ENCODE assay signal across 7 cellular contexts in the genomic region with DNA sequence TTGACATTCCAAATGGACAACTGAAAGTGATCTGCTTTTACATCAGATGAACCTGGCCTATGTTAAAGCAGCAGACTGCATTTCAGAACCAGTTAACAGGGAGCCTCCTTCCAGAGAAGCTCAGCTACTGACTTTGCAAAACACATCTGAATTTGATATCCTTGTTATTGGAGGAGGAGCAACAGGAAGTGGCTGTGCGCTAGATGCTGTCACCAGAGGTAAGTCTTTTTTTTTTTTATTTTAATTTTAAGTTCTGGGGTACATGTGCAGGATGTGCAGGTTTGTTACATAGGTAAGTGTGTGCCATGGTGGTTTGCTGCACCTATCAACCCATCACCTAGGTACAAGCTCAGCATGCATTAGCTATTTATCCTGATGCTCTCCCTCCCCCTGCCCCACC. TPM values are rescaled to one million over a fixed set of nuclear protein-coding genes. Genes with fewer than 3 reads are reported as not detected.
DNase-seq lines count a peak whose midpoint lies in the region; ATAC-seq and TF ChIP-seq lines count a peak whose summit lies in the region.
"Not testable (repeated sequence)": the region's sequence is repeated elsewhere in the genome, so short reads cannot be mapped to it uniquely, and the experiment has no call there.

No MANE protein-coding gene starts in this region.

- not testable (repeated sequence) for H3K4me3 ChIP-seq in DND-41 (ENCODE audit: low read depth in 1 of 2, low read length in 2 of 2)

- not testable (repeated sequence) for H3K27me3 Mint-ChIP-seq in CD4-positive, alpha-beta T cell; activated CD8-positive, alpha-beta T cell treated with anti-CD3 and anti-CD28 coated beads, Interleukin-2, amount 10 ng/mL, durations not matched to agents 7 days and 5 days (ENCODE audit: low read depth); central memory CD8-positive, alpha-beta T cell

- POLR2A ChIA-PET in CD4-positive, alpha-beta T cell (lab: Charles Lee): interaction anchor here (0.7 to 1.4 kb wide), 4 partner anchors 8 to 161 kb away, joined by 3 to 4 read pairs (median 4); no protein-coding TSS in a partner anchor
- POLR2A ChIA-PET in activated CD8-positive, alpha-beta T cell treated with anti-CD3 and anti-CD28 coated beads, Interleukin-2, amount 10 ng/mL, durations not matched to agents 7 days and 5 days (lab: Charles Lee): not testable (repeated sequence)

- H3K4me1 Mint-ChIP-seq in CD4-positive, alpha-beta T cell (ENCODE audit: low read depth): peaks cover 34% of the 10 kb centered on the region
- H3K4me1 Mint-ChIP-seq in activated CD8-positive, alpha-beta T cell treated with anti-CD3 and anti-CD28 coated beads, Interleukin-2, amount 10 ng/mL, durations not matched to agents 7 days and 5 days (ENCODE audit: low read depth): peaks cover 21% of the 10 kb centered on the region
- peaks cover 17% of the 10 kb centered on the region for H3K4me1 Mint-ChIP-seq in central memory CD8-positive, alpha-beta T cell

- not testable (repeated sequence) for H2AFZ ChIP-seq in DND-41 (ENCODE audit: low read depth, low read length)

- not testable (repeated sequence) for H4K20me1 ChIP-seq in DND-41 (ENCODE audit: insufficient read depth, low read length)

- peak; percentile 68 for ATAC-seq in CD4-positive, alpha-beta T cell (ENCODE audit: poor library complexity)
- peak; percentile 67 for ATAC-seq in DND-41 (ENCODE audit: insufficient read depth, low read depth)
- peak; percentile 46; the same call in 2 of the 3 replicates for ATAC-seq in SK-N-SH treated with all-trans-retinoic acid at 6 μM for 48 hours
- ATAC-seq in activated CD8-positive, alpha-beta T cell treated with anti-CD3 and anti-CD28 coated beads, Interleukin-2, amount 10 ng/mL, durations not matched to agents 7 days and 5 days: not testable (repeated sequence)
- ATAC-seq in central memory CD8-positive, alpha-beta T cell (replicated peaks; ENCODE audit: extremely low read depth, poor library complexity, severe bottlenecking): peak; percentile 73

- DNase-seq in CD4-positive, alpha-beta T cell; DND-41; central memory CD8-positive, alpha-beta T cell (ENCODE audit: low spot score in 2 of 2): not testable (repeated sequence)
- DNase-seq in NCI-H2107 treated with DMSO at 0.1 percent for 48 hours (lab: John Stamatoyannopoulos, UW; ENCODE audit: unreplicated experiment) (peak; percentile 20), left kidney (ENCODE audit: low read depth, low spot score) (peak; percentile 20)
- DNase-seq in activated CD8-positive, alpha-beta T cell treated with anti-CD3 and anti-CD28 coated beads, Interleukin-2, amount 10 ng/mL, durations not matched to agents 7 days and 5 days: peak; percentile 38

- H3K79me2 ChIP-seq in DND-41 (ENCODE audit: insufficient read depth, low read length): not testable (repeated sequence)

- not testable (repeated sequence) for H3K9ac ChIP-seq in DND-41 (ENCODE audit: low read depth, low read length)

- H3K27ac ChIP-seq in CD4-positive, alpha-beta T cell (ENCODE audit: low read depth, low read length); DND-41 (ENCODE audit: low read length): not testable (repeated sequence)

- not testable (repeated sequence) for H3K36me3 Mint-ChIP-seq in CD4-positive, alpha-beta T cell (ENCODE audit: low read depth); activated CD8-positive, alpha-beta T cell treated with anti-CD3 and anti-CD28 coated beads, Interleukin-2, amount 10 ng/mL, durations not matched to agents 7 days and 5 days (ENCODE audit: low read depth); central memory CD8-positive, alpha-beta T cell (ENCODE audit: insufficient read depth)

- intact Hi-C loops in CD4-positive, alpha-beta T cell (cut with DNase I, micrococcal nuclease): loop anchor here in 1 of 2 experiments (10.0 kb wide), 1 partner anchor 161 kb away; the partner anchor contains the start of gene NR4A2

- CTCF ChIA-PET in CD4-positive, alpha-beta T cell (lab: Charles Lee): interaction anchor here (1.2 to 1.3 kb wide), 2 partner anchors 8 to 10 kb away, joined by 3 to 4 read pairs; no protein-coding TSS in a partner anchor
- CTCF ChIA-PET in activated CD8-positive, alpha-beta T cell treated with anti-CD3 and anti-CD28 coated beads, Interleukin-2, amount 10 ng/mL, durations not matched to agents 7 days and 5 days (lab: Charles Lee): not testable (repeated sequence)

- H3K9me3 Mint-ChIP-seq in CD4-positive, alpha-beta T cell; activated CD8-positive, alpha-beta T cell treated with anti-CD3 and anti-CD28 coated beads, Interleukin-2, amount 10 ng/mL, durations not matched to agents 7 days and 5 days (ENCODE audit: insufficient read depth); central memory CD8-positive, alpha-beta T cell: not testable (repeated sequence)

- H3K27me3 ChIP-seq in CD4-positive, alpha-beta T cell (ENCODE audit: control insufficient read depth, insufficient read depth, low read length); DND-41 (ENCODE audit: insufficient read depth, low read length, poor library complexity): not testable (repeated sequence)

- H3K27ac Mint-ChIP-seq in CD4-positive, alpha-beta T cell; activated CD8-positive, alpha-beta T cell treated with anti-CD3 and anti-CD28 coated beads, Interleukin-2, amount 10 ng/mL, durations not matched to agents 7 days and 5 days; central memory CD8-positive, alpha-beta T cell (ENCODE audit: low read depth): not testable (repeated sequence)

- not testable (repeated sequence) for H3K36me3 ChIP-seq in DND-41 (ENCODE audit: insufficient read depth, low read length)

- not testable (repeated sequence) for H3K9me3 ChIP-seq in CD4-positive, alpha-beta T cell (ENCODE audit: control insufficient read depth, low read length); DND-41 (ENCODE audit: insufficient read depth, low read length, severe bottlenecking)

- H3K4me2 ChIP-seq in DND-41 (ENCODE audit: insufficient read depth, low read length): not testable (repeated sequence)

- H3K4me3 Mint-ChIP-seq in CD4-positive, alpha-beta T cell; activated CD8-positive, alpha-beta T cell treated with anti-CD3 and anti-CD28 coated beads, Interleukin-2, amount 10 ng/mL, durations not matched to agents 7 days and 5 days; central memory CD8-positive, alpha-beta T cell: not testable (repeated sequence)

- H3K4me1 ChIP-seq in DND-41 (ENCODE audit: insufficient read depth, low read length): not testable (repeated sequence)

- TF ChIP-seq CTCF in CD4-positive, alpha-beta T cell (IDR thresholded peaks at IDR 0.05); DND-41 (IDR thresholded peaks at IDR 0.05; ENCODE audit: borderline replicate concordance, extremely low read depth, low read length, poor library complexity, severe bottlenecking): not testable (repeated sequence)

RNA-seq across cellular contexts. Expression of gene GPD2, which starts 59.8 kb away (rescaled TPM):
- total RNA-seq in CD4-positive, alpha-beta T cell: 1 to 10 TPM; 6.2 to 6.7 TPM
- total RNA-seq in activated CD8-positive, alpha-beta T cell treated with anti-CD3 and anti-CD28 coated beads, Interleukin-2, amount 10 ng/mL, durations not matched to agents 7 days and 5 days: 10 to 100 TPM; 13.6 to 14.7 TPM
